In the genomic region with DNA sequence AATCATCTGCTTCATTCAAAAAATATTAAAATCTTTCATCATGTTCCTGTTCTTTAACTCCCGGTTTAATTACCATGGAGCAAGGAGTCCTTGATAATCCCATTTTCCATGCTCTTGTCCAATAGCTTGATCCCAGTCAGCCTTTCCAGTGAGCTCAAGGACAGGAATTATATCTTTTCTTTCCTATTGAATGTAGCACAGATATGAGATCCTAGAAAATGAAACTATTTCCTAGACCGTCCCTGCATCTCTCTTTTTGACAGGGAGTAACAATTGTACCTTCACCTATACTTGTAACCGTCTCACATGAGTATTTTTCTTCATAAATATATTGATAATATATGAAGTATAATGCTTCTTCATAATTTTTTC, we compare ENCODE assay signal across 11 cellular contexts. TPM values are rescaled to one million over a fixed set of nuclear protein-coding genes. Genes with fewer than 3 reads are reported as not detected.
DNase-seq lines count a peak whose midpoint lies in the region; ATAC-seq, FAIRE-seq and TF ChIP-seq lines count a peak whose summit lies in the region.
"Had no signal": no experiment of that assay in that cellular context is flagged by ENCODE, and none has a peak within 500 bp of the region (broad histone marks: within the 10 kb centered on the region; RNA-seq: fewer than 3 reads in every experiment).

No MANE protein-coding gene starts in this region.

- no peak for TF ChIP-seq RAD21 in HepG2 (CRISPR knock-in tag; IDR thresholded peaks at IDR 0.05)

- H3K4me2 ChIP-seq in HepG2 (ENCODE audit: low read depth, low read length) = no peak overlapping the region

- intact Hi-C loops in right lobe of liver (cut with DNase I) = no loop called here
- intact Hi-C loops in HepG2 (cut with micrococcal nuclease; ENCODE audit: unreplicated experiment) = no loop called here
- intact Hi-C loops in esophagus muscularis mucosa (cut with DNase I) = no loop called here

- WGBS in right lobe of liver (ENCODE audit: insufficient coverage, low coverage, low lambda C conversion rate, missing lambda C conversion rate) = 19% methylated on average over 3 of the region's 3 CpGs
- WGBS in HepG2 (ENCODE audit: low lambda C conversion rate) = 7% methylated on average over 3 of the region's 3 CpGs
- 58% methylated on average over 3 of the region's 3 CpGs for WGBS in esophagus muscularis mucosa

- no TSS peak for BruUV-seq in HepG2 (replicated peaks; lab: Mats Ljungman, UMichigan)

- TF ChIP-seq CTCF in right lobe of liver (IDR thresholded peaks at IDR 0.05) = no peak
- TF ChIP-seq CTCF in HepG2 (CRISPR knock-in tag; IDR thresholded peaks at IDR 0.05) = no peak
- TF ChIP-seq CTCF in esophagus muscularis mucosa (IDR thresholded peaks at IDR 0.05) = no peak

- no peaks in the 10 kb centered on the region for H3K36me3 ChIP-seq in right lobe of liver
- H3K36me3 ChIP-seq in HepG2 (replicated peaks in 1 of 2; ENCODE audit: control insufficient read depth in 1 of 2, insufficient read depth in 2 of 2, low read length in 2 of 2) = no peaks in the 10 kb centered on the region
- no peaks in the 10 kb centered on the region for H3K36me3 ChIP-seq in esophagus muscularis mucosa
- H3K36me3 ChIP-seq in mucosa of stomach (ENCODE audit: control insufficient read depth, insufficient read depth, low read length) = no peaks in the 10 kb centered on the region

- TF ChIP-seq EP300 in HepG2 (IDR thresholded peaks at IDR 0.05; ENCODE audit: low read depth in 2 of 2, low read length in 2 of 2) (no peak), HepG2 (CRISPR knock-in tag; IDR thresholded peaks at IDR 0.05; ENCODE audit: borderline replicate concordance) (no peak), esophagus muscularis mucosa (IDR thresholded peaks at IDR 0.05) (no peak)

- in situ Hi-C loops in HepG2 (cut with HindIII; ENCODE audit: extremely low pct_ligation_motif_present, low pct_unique_long_range_greater_than_20kb) = no loop called here

- H4K20me1 ChIP-seq in HepG2 (ENCODE audit: insufficient read depth, low read length) = no peaks in the 10 kb centered on the region

- H3K27ac ChIP-seq in right lobe of liver = peak overlapping the region in 1 of 3 donors; percentile 4
- H3K27ac ChIP-seq in HepG2 (ENCODE audit: extremely low read length, insufficient read depth, low read length) = no peak overlapping the region
- peak overlapping the region in 3 of 4 donors; percentile 12 to 46 (median 19) for H3K27ac ChIP-seq in esophagus muscularis mucosa (replicated peaks in 1 of 4)

- no peaks in the 10 kb centered on the region for H3K79me2 ChIP-seq in HepG2 (ENCODE audit: insufficient read depth, low read length)

- TF ChIP-seq POLR2A in right lobe of liver (IDR thresholded peaks at IDR 0.05) (no peak), HepG2 (IDR thresholded peaks at IDR 0.05; ENCODE audit: insufficient read depth in 1 of 2, low read depth in 2 of 2, low read length in 2 of 2) (no peak), esophagus muscularis mucosa (IDR thresholded peaks at IDR 0.05; ENCODE audit: low read depth) (no peak), erythroblast (IDR thresholded peaks at IDR 0.05; ENCODE audit: low read length) (no peak)

- H2AFZ ChIP-seq in HepG2 (ENCODE audit: low read length) = no peak overlapping the region

- ATAC-seq in right lobe of liver (peak; percentile 49 to 83 (median 58)), HepG2 (no peak), GM21576 (IDR thresholded peaks at IDR 0.05; ENCODE audit: unreplicated experiment) (no peak), GM19328 (IDR thresholded peaks at IDR 0.05; ENCODE audit: unreplicated experiment) (no peak)

- H3K9me3 ChIP-seq in right lobe of liver (no peaks in the 10 kb centered on the region), HepG2 (ENCODE audit: low read length) (peaks cover 9% of the 10 kb centered on the region; the same call in 1 of the 2 replicates), esophagus muscularis mucosa (peaks cover 0 to 16% (median 12%) of the 10 kb centered on the region in 4 donors), mucosa of stomach (ENCODE audit: control insufficient read depth, low read length) (no peaks in the 10 kb centered on the region)

- POLR2A ChIA-PET in HepG2 (lab: Yijun Ruan, JAX) = no interaction called here

- DNase-seq in right lobe of liver (no peak), HepG2 (ENCODE audit: low spot score) (no peak), esophagus muscularis mucosa (ENCODE audit: extremely low spot score) (no peak), NCI-H2029 treated with DMSO at 0.1 percent for 48 hours (lab: John Stamatoyannopoulos, UW) (no peak), erythroblast (lab: John Stamatoyannopoulos, UW) (no peak)
- DNase-seq: activated CD4-positive, alpha-beta T cell treated with anti-CD3 and anti-CD28 coated beads, Interleukin-2, amount 50 U/mL, for 1 hour; DMS 273 treated with DMSO at 0.1 percent for 48 hours; NCI-H2171 had no signal

- no peaks in the 10 kb centered on the region for H3K27me3 ChIP-seq in right lobe of liver
- no peaks in the 10 kb centered on the region; a peak in 1 of 5 replicates for H3K27me3 ChIP-seq in HepG2 (ENCODE audit: control insufficient read depth in 1 of 2, insufficient read depth in 2 of 2, low read length in 2 of 2)
- no peaks in the 10 kb centered on the region for H3K27me3 ChIP-seq in esophagus muscularis mucosa
- no peaks in the 10 kb centered on the region for H3K27me3 ChIP-seq in mucosa of stomach (ENCODE audit: control insufficient read depth, insufficient read depth, low read length)

- CTCF ChIA-PET in HepG2 (lab: Yijun Ruan, JAX; ENCODE audit: low intra/inter-chr PET ratio, low total read pairs) = no interaction called here

- FAIRE-seq in HepG2 (lab: Jason Lieb, UNC) = no peak

- H3K9ac ChIP-seq in HepG2 (ENCODE audit: insufficient read depth, low read depth, low read length) (no peak overlapping the region), mucosa of stomach (ENCODE audit: low read length) (peak overlapping the region; percentile 59)

- H3K4me3 ChIP-seq in right lobe of liver (peak overlapping the region; percentile 6 to 14 (median 7)), HepG2 (replicated peaks in 1 of 3; ENCODE audit: insufficient read depth in 1 of 3, low read depth in 2 of 3, low read length in 3 of 3) (no peak overlapping the region), esophagus muscularis mucosa (peak overlapping the region; percentile 16 to 43 (median 39)), mucosa of stomach (ENCODE audit: low read length) (no peak overlapping the region)

- H3K4me1 ChIP-seq in right lobe of liver (no peaks in the 10 kb centered on the region), HepG2 (ENCODE audit: insufficient read depth, low read length) (no peaks in the 10 kb centered on the region), esophagus muscularis mucosa (no peaks in the 10 kb centered on the region), mucosa of stomach (ENCODE audit: control insufficient read depth, insufficient read depth, low read length) (no peaks in the 10 kb centered on the region)

TF ChIP-seq in HepG2, 621 proteins besides CTCF, POLR2A, EP300 and RAD21 (continues in another document):
- TF ChIP-seq ATRX (CRISPR knock-in tag; IDR thresholded peaks at IDR 0.05; ENCODE audit: borderline replicate concordance) = no peak
- no peak for TF ChIP-seq ZNF292 (CRISPR knock-in tag; IDR thresholded peaks at IDR 0.05; ENCODE audit: borderline replicate concordance, low read depth)
- TF ChIP-seq ZNF674 (CRISPR knock-in tag; IDR thresholded peaks at IDR 0.05; ENCODE audit: low read depth) = no peak
- TF ChIP-seq, protein P1, sequence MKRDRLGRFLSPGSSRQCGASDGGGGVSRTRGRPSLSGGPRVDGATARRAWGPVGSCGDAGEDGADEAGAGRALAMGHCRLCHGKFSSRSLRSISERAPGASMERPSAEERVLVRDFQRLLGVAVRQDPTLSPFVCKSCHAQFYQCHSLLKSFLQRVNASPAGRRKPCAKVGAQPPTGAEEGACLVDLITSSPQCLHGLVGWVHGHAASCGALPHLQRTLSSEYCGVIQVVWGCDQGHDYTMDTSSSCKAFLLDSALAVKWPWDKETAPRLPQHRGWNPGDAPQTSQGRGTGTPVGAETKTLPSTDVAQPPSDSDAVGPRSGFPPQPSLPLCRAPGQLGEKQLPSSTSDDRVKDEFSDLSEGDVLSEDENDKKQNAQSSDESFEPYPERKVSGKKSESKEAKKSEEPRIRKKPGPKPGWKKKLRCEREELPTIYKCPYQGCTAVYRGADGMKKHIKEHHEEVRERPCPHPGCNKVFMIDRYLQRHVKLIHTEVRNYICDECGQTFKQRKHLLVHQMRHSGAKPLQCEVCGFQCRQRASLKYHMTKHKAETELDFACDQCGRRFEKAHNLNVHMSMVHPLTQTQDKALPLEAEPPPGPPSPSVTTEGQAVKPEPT (CRISPR knock-in tag; IDR thresholded peaks at IDR 0.05; ENCODE audit: low read depth) = no peak

RNA-seq across cellular contexts. Expression of gene PIK3C2G, which starts 35.6 kb away (rescaled TPM):
- total RNA-seq in right lobe of liver (10 to 100 TPM; 12.5 to 30.5 (median 24.8) TPM), HepG2 (2016; rRNA removed; fragmentation: Illumina TruSeq; extraction: Trizol) (not detected in 2 replicates), esophagus muscularis mucosa (1 to 10 TPM in 2 of 4 donors, under 1 TPM in 2; 0.06 to 1.2 (median 0.61) TPM)
- total RNA-seq in HepG2 (2016; cell fraction: cytosol; rRNA removed; fragmentation: Illumina TruSeq; extraction: Trizol; ENCODE audit: low read depth) = not detected in 2 replicates
- total RNA-seq in HepG2 (2016; cell fraction: insoluble cytoplasmic fraction; rRNA removed; fragmentation: Illumina TruSeq; extraction: Trizol) = not detected in 2 replicates
- not detected in 2 replicates for total RNA-seq in HepG2 (2016; cell fraction: membrane; rRNA removed; fragmentation: Illumina TruSeq; extraction: Trizol)
- total RNA-seq in HepG2 (2016; cell fraction: nucleus; rRNA removed; fragmentation: Illumina TruSeq; extraction: Trizol) = not detected in 2 replicates
- polyA plus RNA-seq in HepG2 (2011; rRNA removed) = not detected in 2 replicates
- not detected in 2 replicates for polyA plus RNA-seq in HepG2 (2011; cell fraction: cytosol; rRNA removed)
- polyA plus RNA-seq in HepG2 (2011; cell fraction: nucleus; rRNA removed) = not detected in 2 replicates
- polyA plus RNA-seq in HepG2 (2012) = not detected in 2 replicates
- polyA plus RNA-seq in HepG2 (2016; cell fraction: cytosol; fragmentation: Illumina TruSeq; extraction: Trizol; ENCODE audit: low read depth) = not detected in 2 replicates
- polyA plus RNA-seq in HepG2 (2016; cell fraction: insoluble cytoplasmic fraction; fragmentation: Illumina TruSeq; extraction: Trizol; ENCODE audit: low read depth) = not detected in 2 replicates
- polyA plus RNA-seq in HepG2 (2016; cell fraction: membrane; fragmentation: Illumina TruSeq; extraction: Trizol; ENCODE audit: low read depth) = not detected in 2 replicates
- not detected in 2 replicates for polyA plus RNA-seq in HepG2 (2016; cell fraction: nucleus; fragmentation: Illumina TruSeq; extraction: Trizol; ENCODE audit: insufficient read depth, low read depth)
- not detected in 2 replicates for polyA minus RNA-seq in HepG2 (2011; rRNA and poly(A)+ RNA removed; ENCODE audit: low replicate concordance)
- not detected in 2 replicates for polyA minus RNA-seq in HepG2 (2011; cell fraction: cytosol; rRNA and poly(A)+ RNA removed)
- polyA minus RNA-seq in HepG2 (2011; cell fraction: nucleus; rRNA and poly(A)+ RNA removed) = not detected in 2 replicates

Comparison
In these comparisons a context has a peak if more than half of its experiments do, and no peak if none do; other contexts are left out.
1. ATAC-seq: peak in right lobe of liver (4 of 4); none in HepG2 (single experiment), GM21576 (single experiment) and GM19328 (single experiment).
2. H3K4me3 ChIP-seq: peak in right lobe of liver (3 of 3) and esophagus muscularis mucosa (4 of 4); none in HepG2 (0 of 3) and mucosa of stomach (single experiment).
3. RNA of gene PIK3C2G, which starts 35.6 kb away (total RNA-seq): 12.5 to 30.5 TPM in right lobe of liver; 0.06 to 1.2 TPM in esophagus muscularis mucosa and not detected in HepG2; every median in the first group is over 4 times any median in the second.